9 cellular contexts compared by ENCODE assay signal in the genomic region with DNA sequence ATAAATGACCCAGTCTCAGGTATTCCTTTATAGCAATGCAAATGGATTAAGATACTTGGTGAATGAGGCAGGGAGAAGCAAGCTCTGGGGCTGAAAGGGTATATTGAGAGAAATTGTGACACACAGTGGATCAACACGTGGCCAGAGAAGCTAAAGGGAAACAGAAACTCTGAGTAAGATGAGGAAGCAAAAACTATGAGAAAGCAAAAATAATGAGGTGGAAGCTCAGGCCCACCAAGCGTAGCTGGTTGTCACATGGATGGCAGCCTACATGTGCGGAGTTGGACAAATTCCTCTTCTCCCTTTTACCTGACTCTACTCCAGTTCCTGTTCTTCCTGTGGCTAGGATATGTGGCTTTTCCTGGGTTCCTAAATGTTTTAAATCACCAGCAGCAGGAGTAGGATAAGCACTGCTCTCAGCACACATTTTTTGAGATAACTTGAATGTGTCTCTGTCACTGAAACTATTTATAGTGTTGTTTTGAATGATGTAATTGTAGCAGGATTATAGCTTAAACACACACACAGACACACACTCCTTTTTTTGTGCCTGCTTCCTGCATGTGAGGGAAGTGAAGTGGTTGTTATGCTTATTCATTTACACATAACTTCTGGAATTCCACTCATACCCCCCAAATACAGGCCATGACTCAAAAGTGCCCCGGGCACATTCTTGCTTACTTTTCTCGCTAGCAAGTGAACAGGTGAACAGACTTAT. TPM values are rescaled to one million over a fixed set of nuclear protein-coding genes. Genes with fewer than 3 reads are reported as not detected.
DNase-seq lines count a peak whose midpoint lies in the region; ATAC-seq, FAIRE-seq and TF ChIP-seq lines count a peak whose summit lies in the region.
"Had no signal": no experiment of that assay in that cellular context is flagged by ENCODE, and none has a peak within 500 bp of the region (broad histone marks: within the 10 kb centered on the region; RNA-seq: fewer than 3 reads in every experiment).

No MANE protein-coding gene starts in this region.

- H3K4me3 ChIP-seq in RWPE2 (ENCODE audit: severe bottlenecking), result no peak overlapping the region
- H3K4me3 ChIP-seq in endothelial cell of umbilical vein (replicated peaks in 1 of 3; ENCODE audit: insufficient read depth in 1 of 3, low read depth in 1 of 3, low read length in 3 of 3), result no peak overlapping the region
- H3K4me3 ChIP-seq in neutrophil (ENCODE audit: low read depth in 1 of 2, low read length in 1 of 2), result no peak overlapping the region

- H3K27ac ChIP-seq in RWPE2 (ENCODE audit: poor library complexity, severe bottlenecking) (no peak overlapping the region), endothelial cell of umbilical vein (ENCODE audit: insufficient read depth, low read depth, low read length) (no peak overlapping the region), neutrophil (peak overlapping the region; percentile 23)
- H3K27ac ChIP-seq: parathyroid adenoma had no signal

- no peak for TF ChIP-seq POLR2A in endothelial cell of umbilical vein (IDR thresholded peaks at IDR 0.05; ENCODE audit: low read depth, low read length)

- H3K9me1 ChIP-seq in endothelial cell of umbilical vein (replicated peaks; ENCODE audit: control insufficient read depth, extremely low read depth, insufficient read depth, low read length), result no peaks in the 10 kb centered on the region

- H3K36me3 ChIP-seq in RWPE2 (ENCODE audit: low read depth) (no peaks in the 10 kb centered on the region), endothelial cell of umbilical vein (ENCODE audit: control insufficient read depth in 2 of 2, extremely low read depth in 1 of 2, insufficient read depth in 2 of 2, low read length in 2 of 2) (no peaks in the 10 kb centered on the region), neutrophil (no peaks in the 10 kb centered on the region)

- TF ChIP-seq CTCF in RWPE2 (IDR thresholded peaks at IDR 0.05; ENCODE audit: poor library complexity, severe bottlenecking) (no peak), endothelial cell of umbilical vein (IDR thresholded peaks at IDR 0.05; ENCODE audit: extremely low read depth in 1 of 2, insufficient read depth in 1 of 2, low read depth in 1 of 2, low read length in 2 of 2) (no peak), neutrophil (IDR thresholded peaks at IDR 0.05) (no peak)

- H3K27me3 ChIP-seq in RWPE2 (ENCODE audit: insufficient read depth, poor library complexity, severe bottlenecking) (no peaks in the 10 kb centered on the region), endothelial cell of umbilical vein (ENCODE audit: control insufficient read depth in 2 of 2, insufficient read depth in 2 of 2, low read length in 2 of 2) (peaks cover 0 to 5% of the 10 kb centered on the region in 2 experiments), neutrophil (no peaks in the 10 kb centered on the region)

- H4K20me1 ChIP-seq in endothelial cell of umbilical vein (replicated peaks; ENCODE audit: control insufficient read depth, extremely low read depth, insufficient read depth, low read length), result no peaks in the 10 kb centered on the region

- no peak overlapping the region for H2AFZ ChIP-seq in endothelial cell of umbilical vein (ENCODE audit: low read depth, low read length)
- H2AFZ ChIP-seq: parathyroid adenoma had no signal

- dilution Hi-C loops in endothelial cell of umbilical vein (cut with MboI; ENCODE audit: extremely low pct_ligation_motif_present, low sequenced_read_pairs), result no loop called here

- FAIRE-seq in endothelial cell of umbilical vein (lab: Jason Lieb, UNC), result peak; percentile 47

- no peaks in the 10 kb centered on the region for H3K79me2 ChIP-seq in endothelial cell of umbilical vein (ENCODE audit: control insufficient read depth, insufficient read depth, low read length)
- H3K79me2 ChIP-seq: parathyroid adenoma had no signal

- POLR2A ChIA-PET in endothelial cell of umbilical vein (lab: Charles Lee), result interaction anchor here (0.6 kb wide), 1 partner anchor 19 kb away, joined by 5 read pairs; no protein-coding TSS in a partner anchor

- DNase-seq in COLO829 (ENCODE audit: low spot score) (peak; percentile 77), RWPE2 (ENCODE audit: low spot score) (peak; percentile 60), endothelial cell of umbilical vein (ENCODE audit: low read depth, low spot score) (peak; percentile 68), NCI-H2196 (lab: John Stamatoyannopoulos, UW; ENCODE audit: unreplicated experiment) (no peak)
- no peak for DNase-seq in activated effector memory CD4-positive, alpha-beta T cell treated with anti-CD3 and anti-CD28 coated beads, Interleukin-2, amount 50 U/mL, for 16 hours

- peaks cover 13% of the 10 kb centered on the region for H3K4me1 ChIP-seq in RWPE2 (ENCODE audit: insufficient read depth, poor library complexity, severe bottlenecking)
- H3K4me1 ChIP-seq in endothelial cell of umbilical vein (ENCODE audit: control insufficient read depth, extremely low read depth, insufficient read depth, low read length), result peaks cover 2% of the 10 kb centered on the region
- peaks cover 0 to 6% of the 10 kb centered on the region in 2 experiments for H3K4me1 ChIP-seq in neutrophil (ENCODE audit: control insufficient read depth in 1 of 2, insufficient read depth in 1 of 2, low read depth in 1 of 2, low read length in 1 of 2)

- intact Hi-C loops in endothelial cell of umbilical vein (cut with micrococcal nuclease), result no loop called here

- no TSS peak for BruUV-seq in endothelial cell of umbilical vein (replicated peaks; lab: Mats Ljungman, UMichigan)

- H3K9me3 ChIP-seq in RWPE2 (ENCODE audit: severe bottlenecking), result no peaks in the 10 kb centered on the region
- no peaks in the 10 kb centered on the region for H3K9me3 ChIP-seq in endothelial cell of umbilical vein (replicated peaks; ENCODE audit: control insufficient read depth, insufficient read depth, low read length)
- H3K9me3 ChIP-seq in neutrophil, result no peaks in the 10 kb centered on the region

- peak; percentile 97 for ATAC-seq in GM19324 (IDR thresholded peaks at IDR 0.05; ENCODE audit: low FRiP score, unreplicated experiment)
- peak; percentile 92 for ATAC-seq in HG03139 (IDR thresholded peaks at IDR 0.05; ENCODE audit: unreplicated experiment)
- ATAC-seq in RWPE2 (ENCODE audit: low read depth), result peak; percentile 79

- H3K4me2 ChIP-seq in endothelial cell of umbilical vein (ENCODE audit: insufficient read depth, low read length), result no peak overlapping the region

- CTCF ChIA-PET in endothelial cell of umbilical vein (lab: Charles Lee), result interaction anchor here (0.8 to 1.1 kb wide), 2 partner anchors 19 to 25 kb away, joined by 3 read pairs; no protein-coding TSS in a partner anchor

- H3K9ac ChIP-seq in endothelial cell of umbilical vein (replicated peaks; ENCODE audit: extremely low read depth, insufficient read depth, low read length), result no peak overlapping the region
- H3K9ac ChIP-seq: parathyroid adenoma had no signal

TF ChIP-seq in endothelial cell of umbilical vein, 7 proteins besides CTCF, POLR2A, EP300 and RAD21:
- TF ChIP-seq EZH2 (IDR thresholded peaks at IDR 0.05; ENCODE audit: borderline replicate concordance, low read depth, low read length, severe bottlenecking) (no peak), POLR2AphosphoS5 (IDR thresholded peaks at IDR 0.05; ENCODE audit: insufficient read depth, low read depth, low read length) (no peak), FOS (IDR thresholded peaks at IDR 0.05; ENCODE audit: borderline replicate concordance, insufficient read depth, low read length) (no peak), JUN (IDR thresholded peaks at IDR 0.05; ENCODE audit: borderline replicate concordance, insufficient read depth, insufficient read length, low read depth) (no peak), MYC (IDR thresholded peaks at IDR 0.05; ENCODE audit: low read depth, low read length) (no peak), GATA2 (IDR thresholded peaks at IDR 0.05; ENCODE audit: insufficient read depth, insufficient read length, low read depth, low read length) (no peak)
- TF ChIP-seq, protein P1, sequence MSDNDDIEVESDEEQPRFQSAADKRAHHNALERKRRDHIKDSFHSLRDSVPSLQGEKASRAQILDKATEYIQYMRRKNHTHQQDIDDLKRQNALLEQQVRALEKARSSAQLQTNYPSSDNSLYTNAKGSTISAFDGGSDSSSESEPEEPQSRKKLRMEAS (IDR thresholded peaks at IDR 0.05; ENCODE audit: insufficient read depth, insufficient read length), result no peak
TF ChIP-seq in endothelial cell of umbilical vein: peak in this region for 0.

RNA-seq across cellular contexts. Expression of gene EPC2, which starts 30.1 kb away (rescaled TPM):
- total RNA-seq in endothelial cell of umbilical vein, result 24.3 and 25.2 TPM in 2 replicates
- polyA plus RNA-seq in endothelial cell of umbilical vein, result 14.6 and 15.1 TPM in 2 replicates
- 13.9 and 14.7 TPM in 2 replicates for polyA plus RNA-seq in endothelial cell of umbilical vein (2011; cell fraction: cytosol; rRNA removed)
- polyA plus RNA-seq in endothelial cell of umbilical vein (2011; cell fraction: nucleus; rRNA removed), result 21.4 and 26.4 TPM in 2 replicates
- polyA plus RNA-seq in endothelial cell of umbilical vein (2012), result 14.7 and 16.5 TPM in 2 replicates
- polyA minus RNA-seq in endothelial cell of umbilical vein, result 29.2 and 32.3 TPM in 2 replicates
- polyA minus RNA-seq in endothelial cell of umbilical vein (2011; cell fraction: cytosol; rRNA and poly(A)+ RNA removed), result 12.4 TPM
- 91.9 and 129 TPM in 2 replicates for polyA minus RNA-seq in endothelial cell of umbilical vein (2011; cell fraction: nucleus; rRNA and poly(A)+ RNA removed)

Comparison
In these comparisons a context has a peak if more than half of its experiments do, and no peak if none do; other contexts are left out.
1. DNase-seq: peak in COLO829 (single experiment), RWPE2 (single experiment) and endothelial cell of umbilical vein (single experiment); none in NCI-H2196 (single experiment) and activated effector memory CD4-positive, alpha-beta T cell treated with anti-CD3 and anti-CD28 coated beads, Interleukin-2, amount 50 U/mL, for 16 hours (single experiment).
2. Peak in every context shown above with its lines, with median percentiles within 50 percentile points of each other: ATAC-seq.